In the genomic region with DNA sequence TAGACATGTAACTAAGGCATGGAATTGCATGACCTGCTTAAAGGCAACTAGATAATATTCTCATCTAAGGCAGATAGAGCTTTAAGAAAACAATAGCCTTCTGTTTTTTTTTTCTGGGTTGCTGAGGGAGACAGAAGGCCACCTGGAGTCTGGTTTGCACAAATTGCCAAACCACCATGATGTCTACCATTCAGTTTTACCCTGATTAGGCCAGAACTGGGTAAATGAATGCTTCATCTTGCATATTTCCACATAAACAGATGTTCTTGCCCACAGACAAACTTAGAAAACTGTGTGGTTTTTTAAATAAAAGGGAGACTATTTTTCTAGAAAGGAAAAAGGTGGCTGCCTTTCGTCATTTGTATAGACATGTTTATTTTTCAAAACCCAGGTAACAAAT, we compare ENCODE assay signal across 14 cellular contexts.
DNase-seq lines count a peak whose midpoint lies in the region; ATAC-seq and TF ChIP-seq lines count a peak whose summit lies in the region.
"Had no signal": no experiment of that assay in that cellular context is flagged by ENCODE, and none has a peak within 500 bp of the region (broad histone marks: within the 10 kb centered on the region; RNA-seq: fewer than 3 reads in every experiment).

No MANE protein-coding gene starts in this region.

- H3K4me1 Mint-ChIP-seq in stimulated activated effector memory CD8-positive, alpha-beta T cell treated with anti-CD3 and anti-CD28 coated beads, Interleukin-12 subunit alpha, Interleukin-12 subunit beta, amount 100 ng/mL, for 72 hours: no peaks in the 10 kb centered on the region

- peaks cover 14% of the 10 kb centered on the region for H3K9me3 Mint-ChIP-seq in stimulated activated effector memory CD8-positive, alpha-beta T cell treated with anti-CD3 and anti-CD28 coated beads, Interleukin-12 subunit alpha, Interleukin-12 subunit beta, amount 100 ng/mL, for 72 hours

- in situ Hi-C loops in astrocyte of the spinal cord (cut with HindIII; ENCODE audit: low sequenced_read_pairs): no loop called here

- no peak overlapping the region for H3K4me3 Mint-ChIP-seq in stimulated activated effector memory CD8-positive, alpha-beta T cell treated with anti-CD3 and anti-CD28 coated beads, Interleukin-12 subunit alpha, Interleukin-12 subunit beta, amount 100 ng/mL, for 72 hours

- no peak overlapping the region for H3K27ac Mint-ChIP-seq in stimulated activated effector memory CD8-positive, alpha-beta T cell treated with anti-CD3 and anti-CD28 coated beads, Interleukin-12 subunit alpha, Interleukin-12 subunit beta, amount 100 ng/mL, for 72 hours

- peak; percentile 3 for DNase-seq in AG10803 (ENCODE audit: low read depth)
- DNase-seq in MV-4-11 (lab: John Stamatoyannopoulos, UW): peak; percentile 19
- DNase-seq in astrocyte of the spinal cord (ENCODE audit: low read depth, low spot score): peak; percentile 75
- peak; percentile 8 for DNase-seq in skeletal muscle cell (ENCODE audit: low read depth)
- no peak for DNase-seq in stimulated activated effector memory CD8-positive, alpha-beta T cell treated with anti-CD3 and anti-CD28 coated beads, Interleukin-12 subunit alpha, Interleukin-12 subunit beta, amount 100 ng/mL, for 72 hours (ENCODE audit: low spot score in 2 of 2)
- DNase-seq in activated CD4-positive, alpha-beta T cell treated with anti-CD3 and anti-CD28 coated beads for 48 hours: no peak
- DNase-seq: DMS79, KG1, MG63, NCI-H1105, NCI-H2081 treated with DMSO at 0.1 percent for 48 hours, NCI-H510A treated with DMSO at 0.1 percent for 48 hours, PC-3 had no signal

- H3K4me3 ChIP-seq in AG10803 (ENCODE audit: low read length): no peak overlapping the region
- H3K4me3 ChIP-seq in astrocyte of the spinal cord (ENCODE audit: low read depth, low read length): no peak overlapping the region
- H3K4me3 ChIP-seq in skeletal muscle cell (ENCODE audit: low read depth, low read length): no peak overlapping the region
- H3K4me3 ChIP-seq: MG63 had no signal

- TF ChIP-seq CTCF in AG10803 (conservative IDR thresholded peaks at IDR 0.05; ENCODE audit: low read length) (no peak), astrocyte of the spinal cord (IDR thresholded peaks at IDR 0.05; ENCODE audit: low read depth, low read length) (no peak)

- no peaks in the 10 kb centered on the region for H3K36me3 Mint-ChIP-seq in stimulated activated effector memory CD8-positive, alpha-beta T cell treated with anti-CD3 and anti-CD28 coated beads, Interleukin-12 subunit alpha, Interleukin-12 subunit beta, amount 100 ng/mL, for 72 hours

- ATAC-seq in HG03108 (IDR thresholded peaks at IDR 0.05; ENCODE audit: unreplicated experiment): no peak
- ATAC-seq in stimulated activated effector memory CD8-positive, alpha-beta T cell treated with anti-CD3 and anti-CD28 coated beads, Interleukin-12 subunit alpha, Interleukin-12 subunit beta, amount 100 ng/mL, for 72 hours: no peak
- ATAC-seq: PC-3 had no signal

Comparison
In these comparisons a context has a peak if more than half of its experiments do, and no peak if none do; other contexts are left out.
1. DNase-seq: peak in AG10803 (single experiment), MV-4-11 (single experiment), astrocyte of the spinal cord (single experiment) and skeletal muscle cell (single experiment); none in stimulated activated effector memory CD8-positive, alpha-beta T cell treated with anti-CD3 and anti-CD28 coated beads, Interleukin-12 subunit alpha, Interleukin-12 subunit beta, amount 100 ng/mL, for 72 hours (0 of 2) and activated CD4-positive, alpha-beta T cell treated with anti-CD3 and anti-CD28 coated beads for 48 hours (single experiment).